21 cellular contexts compared by ENCODE assay signal in genomic region chr13:71255633-71256032, GRCh38.
DNase-seq lines count a peak whose midpoint lies in the region; ATAC-seq, FAIRE-seq and TF ChIP-seq lines count a peak whose summit lies in the region.
"Had no signal": no experiment of that assay in that cellular context is flagged by ENCODE, and none has a peak within 500 bp of the region (broad histone marks: within the 10 kb centered on the region; RNA-seq: fewer than 3 reads in every experiment).

No MANE protein-coding gene starts in this region.

- H3K9ac ChIP-seq in H9 (ENCODE audit: extremely low read depth, insufficient read length, low read length), result no peak overlapping the region
- H3K9ac ChIP-seq: BLaER1 had no signal

- H3K56ac ChIP-seq in H9 (ENCODE audit: insufficient read length, low read depth, low read length), result no peak overlapping the region

- no peak overlapping the region for H4K8ac ChIP-seq in H9 (replicated peaks; ENCODE audit: insufficient read length, low read depth, low read length)

- no peak for TF ChIP-seq EP300 in ovary (IDR thresholded peaks at IDR 0.05)

- H3K9me3 ChIP-seq in pancreas (no peaks in the 10 kb centered on the region), H9 (ENCODE audit: control insufficient read depth, low read depth, low read length) (no peaks in the 10 kb centered on the region), ovary (no peaks in the 10 kb centered on the region)
- H3K9me3 ChIP-seq: BLaER1, Caco-2, HAP-1 had no signal

- no peak overlapping the region for H2BK120ac ChIP-seq in H9 (ENCODE audit: low read depth, low read length, poor library complexity, severe bottlenecking)

- no peak overlapping the region for H2BK5ac ChIP-seq in H9 (ENCODE audit: insufficient read length, low read length)

- H3K23ac ChIP-seq in H9 (ENCODE audit: insufficient read length, low read depth, low read length), result no peak overlapping the region

- H2BK15ac ChIP-seq in H9 (ENCODE audit: low read depth, low read length), result no peak overlapping the region

- H3K27ac Mint-ChIP-seq in H9 (no peak overlapping the region), endothelial cell (ENCODE audit: unreplicated experiment) (no peak overlapping the region)
- H3K27ac Mint-ChIP-seq: B cell; CD4-positive, CD25-positive, alpha-beta regulatory T cell; CD8-positive, alpha-beta T cell; GM23338 had no signal

- H3K27me3 ChIP-seq in bronchial epithelial cell (ENCODE audit: control insufficient read depth, insufficient read depth, low read length) (no peaks in the 10 kb centered on the region), foreskin keratinocyte (no peaks in the 10 kb centered on the region), pancreas (no peaks in the 10 kb centered on the region), H9 (ENCODE audit: insufficient read depth, low read length) (no peaks in the 10 kb centered on the region), ovary (no peaks in the 10 kb centered on the region)
- H3K27me3 ChIP-seq: BLaER1 had no signal

- intact Hi-C loops in pancreas (cut with DNase I), result no loop called here
- intact Hi-C loops in ovary (cut with DNase I), result no loop called here

- no peaks in the 10 kb centered on the region for H3K79me1 ChIP-seq in H9 (ENCODE audit: insufficient read depth, low read depth, low read length, poor library complexity, severe bottlenecking)

- FAIRE-seq in bronchial epithelial cell (lab: Jason Lieb, UNC), result no peak
- peak; percentile 26 for FAIRE-seq in pancreas (lab: Jason Lieb, UNC)
- FAIRE-seq: GM12891, GM18507 had no signal

- TF ChIP-seq POLR2A in ovary (IDR thresholded peaks at IDR 0.05), result no peak

- no peak overlapping the region for H3T11ph ChIP-seq in H9 (ENCODE audit: low read length)

- no peak overlapping the region for H4K5ac ChIP-seq in H9 (ENCODE audit: insufficient read length, low read depth, low read length)

- DNase-seq in HT-29 (ENCODE audit: low spot score) (peak; percentile 37), bronchial epithelial cell (ENCODE audit: low read depth) (peak; percentile 66), foreskin keratinocyte (peak; percentile 8 to 55), pancreas (no peak), H9 (no peak), ovary (no peak), endothelial cell (ENCODE audit: low spot score) (no peak), NCI-H2107 (lab: John Stamatoyannopoulos, UW) (no peak)
- DNase-seq: CD4-positive, CD25-positive, alpha-beta regulatory T cell; CD8-positive, alpha-beta T cell; DMS79; EL; GF-D8 had no signal

- H2BK20ac ChIP-seq in H9 (ENCODE audit: low read depth, low read length, poor library complexity, severe bottlenecking), result no peak overlapping the region

- H3K36me3 ChIP-seq in bronchial epithelial cell (ENCODE audit: control insufficient read depth, insufficient read depth, low read length), result no peaks in the 10 kb centered on the region
- no peaks in the 10 kb centered on the region for H3K36me3 ChIP-seq in pancreas
- no peaks in the 10 kb centered on the region for H3K36me3 ChIP-seq in ovary
- H3K36me3 ChIP-seq: BLaER1, HAP-1 had no signal

- H4K91ac ChIP-seq in H9 (ENCODE audit: insufficient read length, low read depth, low read length), result no peak overlapping the region

- WGBS in pancreas, 2 donors, result 85 to 92% methylated on average over 1 of the region's 1 CpG
- WGBS in H9 (ENCODE audit: extremely low coverage, insufficient read length, low lambda C conversion rate), result no CpG with 5 or more reads among the region's 1 CpG
- WGBS in ovary, 3 donors, result 83 to 84% (median 83%) methylated on average over 1 of the region's 1 CpG

- no peak overlapping the region for H2BK12ac ChIP-seq in H9 (ENCODE audit: insufficient read length, low read depth, low read length)

- H3K4ac ChIP-seq in H9 (ENCODE audit: low read depth, low read length), result no peak overlapping the region

- H3K4me1 Mint-ChIP-seq in H9 (peaks cover 6 to 7% of the 10 kb centered on the region in 2 experiments), endothelial cell (ENCODE audit: unreplicated experiment) (peaks cover 17% of the 10 kb centered on the region)
- H3K4me1 Mint-ChIP-seq: B cell; CD4-positive, CD25-positive, alpha-beta regulatory T cell had no signal

- no peak overlapping the region for H3K4me3 Mint-ChIP-seq in H9
- H3K4me3 Mint-ChIP-seq in endothelial cell (ENCODE audit: unreplicated experiment), result no peak overlapping the region
- H3K4me3 Mint-ChIP-seq: B cell; CD4-positive, CD25-positive, alpha-beta regulatory T cell; CD8-positive, alpha-beta T cell; GM23338 had no signal

- H3K18ac ChIP-seq in H9 (ENCODE audit: insufficient read length, low read depth, low read length), result no peak overlapping the region

- no peak overlapping the region for H3K4me2 ChIP-seq in H9 (ENCODE audit: insufficient read depth, insufficient read length, low read length)
- H3K4me2 ChIP-seq: BLaER1, GM23338 had no signal

- no peak for ATAC-seq in foreskin keratinocyte
- ATAC-seq in pancreas, result no peak
- ATAC-seq: CD8-positive, alpha-beta T cell; GM23338 had no signal

- no peak overlapping the region for H2AK5ac ChIP-seq in H9 (ENCODE audit: insufficient read length, low read length)

- no peaks in the 10 kb centered on the region for H3K79me2 ChIP-seq in H9 (ENCODE audit: insufficient read depth, low read length)

- H3K14ac ChIP-seq in H9 (ENCODE audit: insufficient read depth, low read length), result no peak overlapping the region

- no peak for TF ChIP-seq CTCF in bronchial epithelial cell (IDR thresholded peaks at IDR 0.05; ENCODE audit: insufficient read depth, low read length, severe bottlenecking)
- no peak for TF ChIP-seq CTCF in foreskin keratinocyte (conservative IDR thresholded peaks at IDR 0.05)
- TF ChIP-seq CTCF in pancreas (IDR thresholded peaks at IDR 0.05), result no peak
- TF ChIP-seq CTCF in H9 (conservative IDR thresholded peaks at IDR 0.05), result no peak
- no peak for TF ChIP-seq CTCF in ovary (IDR thresholded peaks at IDR 0.05)
- no peak for TF ChIP-seq CTCF in endothelial cell (IDR thresholded peaks at IDR 0.05; ENCODE audit: unreplicated experiment)

- no peaks in the 10 kb centered on the region for H3K36me3 Mint-ChIP-seq in H9 (ENCODE audit: insufficient read depth in 1 of 3, low read depth in 3 of 3)
- H3K36me3 Mint-ChIP-seq in endothelial cell (ENCODE audit: low read depth, unreplicated experiment), result no peaks in the 10 kb centered on the region
- H3K36me3 Mint-ChIP-seq: CD4-positive, CD25-positive, alpha-beta regulatory T cell; CD8-positive, alpha-beta T cell had no signal

- H4K20me1 ChIP-seq in H9 (ENCODE audit: control insufficient read depth, insufficient read depth, insufficient read length), result no peaks in the 10 kb centered on the region
- H4K20me1 ChIP-seq: BLaER1 had no signal

- H3K4me3 ChIP-seq in bronchial epithelial cell (ENCODE audit: low read depth, low read length), result no peak overlapping the region
- no peak overlapping the region for H3K4me3 ChIP-seq in pancreas
- no peak overlapping the region for H3K4me3 ChIP-seq in ovary
- H3K4me3 ChIP-seq: BLaER1, GM23338, HAP-1 had no signal

- H2AFZ ChIP-seq in H9 (ENCODE audit: low read length), result no peak overlapping the region
- H2AFZ ChIP-seq: GM23338 had no signal

- no peak overlapping the region for H3K27ac ChIP-seq in foreskin keratinocyte
- no peak overlapping the region for H3K27ac ChIP-seq in pancreas
- H3K27ac ChIP-seq in H9 (ENCODE audit: insufficient read length, low read depth, low read length), result no peak overlapping the region
- H3K27ac ChIP-seq in ovary, result no peak overlapping the region
- H3K27ac ChIP-seq: BLaER1, C4-2B had no signal

- H3K23me2 ChIP-seq in H9 (ENCODE audit: insufficient read length, low read depth, low read length, poor library complexity, severe bottlenecking), result no peaks in the 10 kb centered on the region

- no peaks in the 10 kb centered on the region for H3K4me1 ChIP-seq in foreskin keratinocyte
- peaks cover 0 to 7% (median 0%) of the 10 kb centered on the region in 3 donors for H3K4me1 ChIP-seq in pancreas
- H3K4me1 ChIP-seq in H9 (ENCODE audit: insufficient read depth, low read length), result no peaks in the 10 kb centered on the region
- no peaks in the 10 kb centered on the region for H3K4me1 ChIP-seq in ovary (ENCODE audit: insufficient read depth)
- H3K4me1 ChIP-seq: BLaER1, Caco-2 had no signal

- H3K9me3 Mint-ChIP-seq in H9 (no peaks in the 10 kb centered on the region), endothelial cell (ENCODE audit: unreplicated experiment) (no peaks in the 10 kb centered on the region)
- H3K9me3 Mint-ChIP-seq: CD8-positive, alpha-beta T cell; GM23338 had no signal

- no peaks in the 10 kb centered on the region for H3K27me3 Mint-ChIP-seq in H9 (ENCODE audit: low read depth)
- no peaks in the 10 kb centered on the region for H3K27me3 Mint-ChIP-seq in endothelial cell (ENCODE audit: unreplicated experiment)
- H3K27me3 Mint-ChIP-seq: B cell; CD4-positive, CD25-positive, alpha-beta regulatory T cell had no signal

Comparison
In these comparisons a context has a peak if more than half of its experiments do, and no peak if none do; other contexts are left out.
1. DNase-seq: peak in HT-29 (single experiment), bronchial epithelial cell (single experiment) and foreskin keratinocyte (2 of 2); none in pancreas (0 of 6), H9 (single experiment), ovary (0 of 5), endothelial cell (single experiment) and NCI-H2107 (single experiment).